In genomic region chr3:46500631-46501377, GRCh38 we compare ENCODE assay signal across 18 cellular contexts. TPM values are rescaled to one million over a fixed set of nuclear protein-coding genes. Genes with fewer than 3 reads are reported as not detected.
DNase-seq lines count a peak whose midpoint lies in the region; ATAC-seq and TF ChIP-seq lines count a peak whose summit lies in the region.
"Had no signal": no experiment of that assay in that cellular context is flagged by ENCODE, and none has a peak within 500 bp of the region (broad histone marks: within the 10 kb centered on the region; RNA-seq: fewer than 3 reads in every experiment).

No MANE protein-coding gene starts in this region.

- no peaks in the 10 kb centered on the region for H3K27me3 ChIP-seq in BE2C
- peaks cover 1% of the 10 kb centered on the region; the same call in 1 of the 2 replicates for H3K27me3 ChIP-seq in H7 (ENCODE audit: control insufficient read depth, insufficient read depth, low read length)
- H3K27me3 ChIP-seq: colonic mucosa, heart left ventricle, thyroid gland had no signal

- ATAC-seq in GM21390 (IDR thresholded peaks at IDR 0.05; ENCODE audit: unreplicated experiment), result peak; percentile 51
- ATAC-seq: heart left ventricle, lower lobe of right lung, T-cell had no signal

- DNase-seq in AG20443 (ENCODE audit: low spot score), result peak; percentile 62
- DNase-seq in SW480 (ENCODE audit: low spot score), result peak; percentile 57
- peak; percentile 65 for DNase-seq in iris pigment epithelial cell (ENCODE audit: low read depth)
- no peak for DNase-seq in stimulated activated CD4-positive, alpha-beta T cell treated with anti-CD3 and anti-CD28 coated beads, Interleukin-4, amount 100 ng/mL, for 1 hour
- no peak for DNase-seq in BE2C
- no peak for DNase-seq in H7
- no peak for DNase-seq in GOT3 (lab: John Stamatoyannopoulos, UW)
- DNase-seq: activated naive CD4-positive, alpha-beta T cell; colonic mucosa; heart left ventricle; lower lobe of right lung; NCI-H1105; NCI-H82; T-cell; thyroid gland had no signal

- H3K4me3 ChIP-seq in BE2C (ENCODE audit: low read depth, low read length) (no peak overlapping the region), H7 (ENCODE audit: insufficient read depth, low read depth, low read length) (no peak overlapping the region)
- H3K4me3 ChIP-seq: colonic mucosa, heart left ventricle, lower lobe of right lung, thyroid gland had no signal

- no peaks in the 10 kb centered on the region for H3K36me3 ChIP-seq in BE2C
- H3K36me3 ChIP-seq in H7 (replicated peaks; ENCODE audit: control insufficient read depth, insufficient read depth, low read length), result no peaks in the 10 kb centered on the region
- H3K36me3 ChIP-seq: colonic mucosa, heart left ventricle, lower lobe of right lung, thyroid gland had no signal

- no peaks in the 10 kb centered on the region for H3K4me1 ChIP-seq in BE2C
- H3K4me1 ChIP-seq: colonic mucosa, lower lobe of right lung had no signal

- H3K9me3 ChIP-seq in BE2C, result no peaks in the 10 kb centered on the region
- H3K9me3 ChIP-seq: colonic mucosa, heart left ventricle, lower lobe of right lung, thyroid gland had no signal

- no peak for TF ChIP-seq CTCF in BE2C (IDR thresholded peaks at IDR 0.05; ENCODE audit: low read depth, low read length)

RNA-seq across cellular contexts. Expression of gene RTP3, which starts 3.0 kb away (rescaled TPM):
- not detected for polyA plus RNA-seq in BE2C (2012; ENCODE audit: insufficient read depth, insufficient read length, low read depth)
- 0.07 TPM in 1 of 2 replicates, not detected in the other for total RNA-seq in H7 (2014; rRNA removed; shearing (Covaris generic))
- total RNA-seq: colonic mucosa, heart left ventricle, lower lobe of right lung, progenitor cell of endocrine pancreas, T-cell, thyroid gland had no signal
- polyA plus RNA-seq: CD14-positive monocyte, heart left ventricle had no signal

RNA-seq across cellular contexts. Expression of gene LTF, which starts 36.1 kb away (rescaled TPM):
- polyA plus RNA-seq in BE2C (2012; ENCODE audit: insufficient read depth, insufficient read length, low read depth), result not detected
- total RNA-seq in H7 (2014; rRNA removed; shearing (Covaris generic)), result not detected in 2 replicates
- polyA plus RNA-seq: CD14-positive monocyte had no signal

Comparison
In these comparisons a context has a peak if more than half of its experiments do, and no peak if none do; other contexts are left out.
1. DNase-seq: peak in AG20443 (single experiment), SW480 (single experiment) and iris pigment epithelial cell (single experiment); none in stimulated activated CD4-positive, alpha-beta T cell treated with anti-CD3 and anti-CD28 coated beads, Interleukin-4, amount 100 ng/mL, for 1 hour (single experiment), BE2C (single experiment), H7 (single experiment) and GOT3 (single experiment).